Comparison of ENCODE assay signal across 21 cellular contexts in genomic region chr1:167790117-167790516, GRCh38.
DNase-seq lines count a peak whose midpoint lies in the region; ATAC-seq, FAIRE-seq and TF ChIP-seq lines count a peak whose summit lies in the region.
"Had no signal": no experiment of that assay in that cellular context is flagged by ENCODE, and none has a peak within 500 bp of the region (broad histone marks: within the 10 kb centered on the region; RNA-seq: fewer than 3 reads in every experiment).

No MANE protein-coding gene starts in this region.

- no peaks in the 10 kb centered on the region for H3K4me1 ChIP-seq in BE2C
- H3K4me1 ChIP-seq in K562 (replicated peaks in 1 of 2; ENCODE audit: control insufficient read depth in 2 of 2, insufficient read depth in 2 of 2, low read length in 2 of 2) = no peaks in the 10 kb centered on the region; a peak in 1 of 5 replicates

- H2AFZ ChIP-seq in K562 (ENCODE audit: low read depth, low read length) = no peak overlapping the region

- CTCF ChIA-PET in K562 (lab: Yijun Ruan, JAX; ENCODE audit: low intra/inter-chr PET ratio) = no interaction called here

- no peak overlapping the region for H3K4me2 ChIP-seq in K562 (ENCODE audit: insufficient read depth, low read length)

- ATAC-seq in K562 = no peak
- ATAC-seq in left colon = peak; percentile 21
- ATAC-seq: GM12878; HCT116; left lung; sciatic nerve; stimulated activated naive B cell treated with anti-CD40 and anti-IgM and Interleukin-4, amounts not matched to agents 10 μg/mL and 1 μg/mL and 100 μg/mL, for 72 hours had no signal

- TF ChIP-seq POLR2A in K562 (conservative IDR thresholded peaks at IDR 0.05) = no peak

- WGBS in K562 (ENCODE audit: insufficient coverage, low coverage, missing lambda C conversion rate) = 75% methylated on average over 5 of the region's 5 CpGs

- peak overlapping the region in 1 of 2 experiments; percentile 37; a peak in 2 of 4 replicates for H3K9ac ChIP-seq in K562 (ENCODE audit: insufficient read depth in 1 of 2, low read depth in 2 of 2, low read length in 2 of 2)

- no peak for TF ChIP-seq EP300 in K562 (IDR thresholded peaks at IDR 0.05; ENCODE audit: low read length)

- no peaks in the 10 kb centered on the region for H3K9me1 ChIP-seq in K562 (ENCODE audit: control insufficient read depth, insufficient read depth, low read length)

- no peak overlapping the region for H3K4me3 ChIP-seq in BE2C (ENCODE audit: low read depth, low read length)
- H3K4me3 ChIP-seq in K562 = no peak overlapping the region
- H3K4me3 ChIP-seq: dorsolateral prefrontal cortex, GM12878, left lung, tibial nerve had no signal

- intact Hi-C loops in K562 (cut with micrococcal nuclease) = no loop called here
- intact Hi-C loops in left colon (cut with DNase I, micrococcal nuclease) = no loop called here

- H3K79me2 ChIP-seq in K562 (ENCODE audit: control insufficient read depth, insufficient read depth, low read length) = no peaks in the 10 kb centered on the region

- in situ Hi-C loops in G401 (cut with HindIII; ENCODE audit: low sequenced_read_pairs) = no loop called here
- in situ Hi-C loops in K562 (cut with MboI) = no loop called here

- H3K27me3 ChIP-seq in BE2C = no peaks in the 10 kb centered on the region
- no peaks in the 10 kb centered on the region for H3K27me3 ChIP-seq in K562 (ENCODE audit: control insufficient read depth in 2 of 2, insufficient read depth in 2 of 2, low read length in 2 of 2)
- H3K27me3 ChIP-seq: dorsolateral prefrontal cortex, left lung, tibial nerve had no signal

- POLR2A ChIA-PET in K562 (lab: Yijun Ruan, JAX) = interaction anchor here (1.2 to 2.2 kb wide), 3 partner anchors 9 to 14 kb away, joined by 4 to 8 read pairs (median 5); no protein-coding TSS in a partner anchor

- H3K36me3 ChIP-seq in BE2C (peaks cover 25% of the 10 kb centered on the region), K562 (ENCODE audit: control insufficient read depth, insufficient read depth, low read length) (peaks cover 57% of the 10 kb centered on the region)

- no peaks in the 10 kb centered on the region for H4K20me1 ChIP-seq in K562 (replicated peaks; ENCODE audit: control insufficient read depth, insufficient read depth, low read length)

- no peak overlapping the region for H3K27ac ChIP-seq in K562 (ENCODE audit: extremely low read depth, low read depth, low read length)
- H3K27ac ChIP-seq: dorsolateral prefrontal cortex, left lung had no signal

- no TSS peak for BruUV-seq in K562 (replicated peaks; lab: Mats Ljungman, UMichigan)

- DNase-seq in BE2C = peak; percentile 39
- DNase-seq in G401 (ENCODE audit: low spot score) = peak; percentile 61
- no peak for DNase-seq in K562 (ENCODE audit: extremely low read depth in 1 of 4, low spot score in 3 of 4)
- no peak for DNase-seq in left colon
- DNase-seq in ecto neural progenitor cell (ENCODE audit: low spot score) = no peak
- no peak for DNase-seq in medulla oblongata (ENCODE audit: extremely low spot score)
- DNase-seq in NCI-H2227 treated with DMSO at 0.1 percent for 48 hours (lab: John Stamatoyannopoulos, UW) = no peak
- DNase-seq: activated CD4-positive, alpha-beta T cell treated with anti-CD3 and anti-CD28 coated beads, Interleukin-2, amount 10 ng/mL, durations not matched to agents 24 days and 14 days; activated CD8-positive, alpha-beta memory T cell treated with anti-CD3 and anti-CD28 coated beads, Interleukin-2, amount 50 U/mL, for 4 hours; GDM1; left lung; NCI-H1436; NCI-H446; NK-92 treated with Interleukin-12 subunit alpha and Interleukin-12 subunit beta, amount 100 ng/mL, for 24 hours; occipital lobe; stimulated activated naive B cell treated with anti-CD40 and anti-IgM and Interleukin-4, amounts not matched to agents 10 μg/mL and 1 μg/mL and 100 μg/mL, for 72 hours had no signal

- FAIRE-seq in K562 (lab: Jason Lieb, UNC) = no peak
- FAIRE-seq: GM12878 had no signal

- H3K9me3 ChIP-seq in BE2C (no peaks in the 10 kb centered on the region), K562 (replicated peaks; ENCODE audit: control insufficient read depth, insufficient read depth, low read depth, low read length) (no peaks in the 10 kb centered on the region)
- H3K9me3 ChIP-seq: left lung, tibial nerve had no signal

- TF ChIP-seq CTCF in BE2C (IDR thresholded peaks at IDR 0.05; ENCODE audit: low read depth, low read length) = no peak
- no peak for TF ChIP-seq CTCF in K562 (IDR thresholded peaks at IDR 0.05 in 2 of 3, conservative IDR thresholded peaks at IDR 0.05 in 1 of 3; ENCODE audit: insufficient read depth in 2 of 3, low read depth in 1 of 3, low read length in 3 of 3)

- no peak for TF ChIP-seq RAD21 in K562 (CRISPR knock-in tag; conservative IDR thresholded peaks at IDR 0.05 in 1 of 2, IDR thresholded peaks at IDR 0.05 in 1 of 2)

TF ChIP-seq in K562, 482 proteins besides CTCF, POLR2A, EP300 and RAD21:
- no peak for TF ChIP-seq HSF4 (CRISPR knock-in tag; IDR thresholded peaks at IDR 0.05; ENCODE audit: borderline replicate concordance)
- TF ChIP-seq NFIC (IDR thresholded peaks at IDR 0.05) = peak; percentile 29; the same call in 1 of the 2 replicates
TF ChIP-seq in K562: peak in this region for 1.

Comparison
In these comparisons a context has a peak if more than half of its experiments do, and no peak if none do; other contexts are left out.
1. DNase-seq: peak in BE2C (single experiment) and G401 (single experiment); none in K562 (0 of 4), left colon (0 of 2), ecto neural progenitor cell (single experiment), medulla oblongata (single experiment) and NCI-H2227 treated with DMSO at 0.1 percent for 48 hours (single experiment).